ENCODE assay signal across 1 cellular context in genomic region chr13:98267080-98267912, GRCh38.
TF ChIP-seq lines count a peak whose summit lies in the region.

No MANE protein-coding gene starts in this region.

TF ChIP-seq in HepG2, 621 proteins besides CTCF, POLR2A, EP300 and RAD21 (continued from another document and continues in another):
- no peak for TF ChIP-seq THAP9 (CRISPR knock-in tag; IDR thresholded peaks at IDR 0.05; ENCODE audit: borderline replicate concordance)
- TF ChIP-seq ZC3H4 (CRISPR knock-in tag; IDR thresholded peaks at IDR 0.05; ENCODE audit: borderline replicate concordance): no peak
- no peak for TF ChIP-seq ZNF552 (CRISPR knock-in tag; IDR thresholded peaks at IDR 0.05; ENCODE audit: borderline replicate concordance)
- no peak for TF ChIP-seq HOXA7 (CRISPR knock-in tag; IDR thresholded peaks at IDR 0.05)
- no peak for TF ChIP-seq SRF (IDR thresholded peaks at IDR 0.05; ENCODE audit: low read depth, low read length)
- no peak for TF ChIP-seq BCL3 (CRISPR knock-in tag; IDR thresholded peaks at IDR 0.05)
- TF ChIP-seq RNF219 (CRISPR knock-in tag; IDR thresholded peaks at IDR 0.05): no peak
- TF ChIP-seq SIX4 (CRISPR knock-in tag; IDR thresholded peaks at IDR 0.05): peak; percentile 29; the same call in 1 of the 2 replicates
- TF ChIP-seq FOXK2 (IDR thresholded peaks at IDR 0.05): no peak
- no peak for TF ChIP-seq ZNF761 (CRISPR knock-in tag; conservative IDR thresholded peaks at IDR 0.05)
- no peak for TF ChIP-seq ZFP36L2 (CRISPR knock-in tag; IDR thresholded peaks at IDR 0.05)
- TF ChIP-seq ZNF343 (CRISPR knock-in tag; IDR thresholded peaks at IDR 0.05): no peak
- TF ChIP-seq KDM5B (CRISPR knock-in tag; IDR thresholded peaks at IDR 0.05; ENCODE audit: borderline replicate concordance): peak; percentile 64; the same call in 1 of the 2 replicates
- TF ChIP-seq SP1 (IDR thresholded peaks at IDR 0.05): no peak
- TF ChIP-seq SP1 (CRISPR knock-in tag; IDR thresholded peaks at IDR 0.05): peak; percentile 58; the same call in 1 of the 2 replicates
- 0 out of 2 replicates have a peak, but pooled peaks have one; percentile 53 for TF ChIP-seq ZNF44 (CRISPR knock-in tag; IDR thresholded peaks at IDR 0.05)
- peak; percentile 56 for TF ChIP-seq ZNF407 (CRISPR knock-in tag; IDR thresholded peaks at IDR 0.05; ENCODE audit: not compliant biosample characterization)
- no peak for TF ChIP-seq NCOA5 (CRISPR knock-in tag; IDR thresholded peaks at IDR 0.05)
- no peak for TF ChIP-seq ZNF850 (CRISPR knock-in tag; conservative IDR thresholded peaks at IDR 0.05)
- TF ChIP-seq ZFP1 (CRISPR knock-in tag; IDR thresholded peaks at IDR 0.05): 0 out of 2 replicates have a peak, but pooled peaks have one; percentile 34
- TF ChIP-seq NAIF1 (CRISPR knock-in tag; IDR thresholded peaks at IDR 0.05; ENCODE audit: borderline replicate concordance): no peak
- TF ChIP-seq PBX2 (CRISPR knock-in tag; IDR thresholded peaks at IDR 0.05): no peak
- peak; percentile 56; the same call in 1 of the 2 replicates for TF ChIP-seq ZNF878 (CRISPR knock-in tag; IDR thresholded peaks at IDR 0.05)
- no peak for TF ChIP-seq AHR (CRISPR knock-in tag; IDR thresholded peaks at IDR 0.05)
- peak; percentile 51 for TF ChIP-seq NFYC (CRISPR knock-in tag; IDR thresholded peaks at IDR 0.05)
- peak; percentile 64 for TF ChIP-seq ZGPAT (CRISPR knock-in tag; IDR thresholded peaks at IDR 0.05)
- TF ChIP-seq ZMYM3 (CRISPR knock-in tag; IDR thresholded peaks at IDR 0.05): 0 out of 2 replicates have a peak, but pooled peaks have one; percentile 31
- no peak; the same call in 1 of the 2 replicates for TF ChIP-seq SMAD1 (CRISPR knock-in tag; IDR thresholded peaks at IDR 0.05; ENCODE audit: borderline replicate concordance, low read depth)
- TF ChIP-seq CREB1 (IDR thresholded peaks at IDR 0.05): no peak
- TF ChIP-seq CREB1 (CRISPR knock-in tag; IDR thresholded peaks at IDR 0.05): peak; percentile 54; the same call in 1 of the 2 replicates
- TF ChIP-seq ZZZ3 (CRISPR knock-in tag; IDR thresholded peaks at IDR 0.05; ENCODE audit: borderline replicate concordance): no peak
- no peak for TF ChIP-seq ZNF234 (CRISPR knock-in tag; conservative IDR thresholded peaks at IDR 0.05)
- TF ChIP-seq ZNF597 (CRISPR knock-in tag; IDR thresholded peaks at IDR 0.05): no peak
- no peak for TF ChIP-seq ZNF530 (CRISPR knock-in tag; IDR thresholded peaks at IDR 0.05; ENCODE audit: low read depth)
- TF ChIP-seq ZFP36 (IDR thresholded peaks at IDR 0.05; ENCODE audit: borderline replicate concordance, low read depth, low read length, partially characterized antibody): no peak
- no peak for TF ChIP-seq ZNF333 (CRISPR knock-in tag; IDR thresholded peaks at IDR 0.05; ENCODE audit: borderline replicate concordance)
- TF ChIP-seq ZNF775 (CRISPR knock-in tag; IDR thresholded peaks at IDR 0.05; ENCODE audit: borderline replicate concordance): no peak
- TF ChIP-seq TFE3 (CRISPR knock-in tag; IDR thresholded peaks at IDR 0.05): 0 out of 2 replicates have a peak, but pooled peaks have one; percentile 35
- TF ChIP-seq ZNF362 (CRISPR knock-in tag; IDR thresholded peaks at IDR 0.05; ENCODE audit: borderline replicate concordance): peak; percentile 66; the same call in 1 of the 2 replicates
- no peak for TF ChIP-seq SIN3A (IDR thresholded peaks at IDR 0.05; ENCODE audit: borderline replicate concordance, low read depth, low read length)
- TF ChIP-seq HNRNPLL (IDR thresholded peaks at IDR 0.05; ENCODE audit: low read depth, low read length, poor library complexity, severe bottlenecking): no peak
- TF ChIP-seq MEF2D (CRISPR knock-in tag; IDR thresholded peaks at IDR 0.05): no peak
